30 cellular contexts compared by ENCODE assay signal in the genomic region with DNA sequence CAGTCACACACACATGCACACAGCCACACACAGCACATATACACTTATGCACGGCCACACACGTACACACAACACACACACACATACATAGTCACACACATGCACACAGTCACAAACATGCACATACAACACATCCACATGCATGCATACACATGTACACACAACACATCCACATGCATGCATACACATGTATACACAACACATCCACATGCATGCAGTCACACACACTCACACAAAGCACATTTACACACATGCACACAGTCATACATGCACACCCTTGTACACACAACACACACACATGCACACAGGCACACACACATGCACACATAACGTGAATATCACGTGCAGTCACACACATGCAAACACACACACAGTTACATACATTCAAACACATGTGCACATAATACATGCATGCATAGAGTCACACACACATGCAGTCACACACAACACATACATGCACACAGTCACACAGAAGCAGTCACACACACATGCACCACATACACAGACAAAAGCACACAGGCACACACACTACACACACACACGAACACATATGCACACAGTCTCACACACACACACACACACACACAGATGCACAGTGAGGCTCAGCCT. TPM values are rescaled to one million over a fixed set of nuclear protein-coding genes. Genes with fewer than 3 reads are reported as not detected.
"Had no signal": no experiment of that assay in that cellular context is flagged by ENCODE, and none has a peak within 500 bp of the region (broad histone marks: within the 10 kb centered on the region; RNA-seq: fewer than 3 reads in every experiment).

No MANE protein-coding gene starts in this region.

- H3K36me3 ChIP-seq: breast epithelium, heart right ventricle, lower lobe of right lung, neutrophil, sigmoid colon, upper lobe of left lung, vagina had no signal

- DNase-seq: activated CD4-positive, alpha-beta T cell treated with anti-CD3 and anti-CD28 coated beads for 36 hours; activated CD4-positive, CD25-positive, alpha-beta regulatory T cell; activated CD8-positive, alpha-beta memory T cell treated with anti-CD3 and anti-CD28 coated beads for 24 hours; activated gamma-delta T cell; activated naive CD4-positive, alpha-beta T cell treated with anti-CD3 and anti-CD28 coated beads, Interleukin-2, amount 10 ng/mL, durations not matched to agents 7 days and 5 days; central memory CD4-positive, alpha-beta T cell; foreskin fibroblast; heart right ventricle; kidney glomerular epithelial cell; lower lobe of right lung; mesenchymal stem cell; natural killer cell; sigmoid colon; stimulated activated CD4-positive, alpha-beta T cell treated with anti-CD3 and anti-CD28 coated beads, Interleukin-1b, Interleukin-23, amount 100 ng/mL, for 48 hours; stimulated activated CD4-positive, alpha-beta T cell treated with anti-CD3 and anti-CD28 coated beads, Interleukin-4, amount 100 ng/mL, for 4 hours; stimulated activated CD8-positive, alpha-beta memory T cell treated with anti-CD3 and anti-CD28 coated beads, Interleukin-4, amount 100 ng/mL, for 48 hours; stimulated activated naive CD8-positive, alpha-beta T cell treated with anti-CD3 and anti-CD28 coated beads, Interleukin-15, amount 100 ng/mL, for 72 hours; substantia nigra; upper lobe of left lung had no signal

- H3K9me3 ChIP-seq: lower lobe of right lung, neutrophil had no signal

- H3K27me3 ChIP-seq: vagina had no signal

- ATAC-seq: activated CD4-positive, alpha-beta T cell treated with anti-CD3 and anti-CD28 coated beads for 36 hours; esophagus mucosa; heart right ventricle; left lobe of liver; lower lobe of right lung; stimulated activated memory B cell treated with anti-CD40 and anti-IgM and Interleukin-4, amounts not matched to agents 10 μg/mL and 1 μg/mL and 100 μg/mL, for 72 hours; stimulated activated naive CD8-positive, alpha-beta T cell treated with anti-CD3 and anti-CD28 coated beads, Interleukin-15, amount 100 ng/mL, for 72 hours had no signal

- H3K27ac ChIP-seq: breast epithelium, heart right ventricle, lower lobe of right lung, neutrophil, sigmoid colon, upper lobe of left lung, vagina had no signal

- H3K4me1 ChIP-seq: heart right ventricle, lower lobe of right lung, sigmoid colon, upper lobe of left lung had no signal

- H3K4me2 ChIP-seq: smooth muscle cell had no signal

- H3K4me3 ChIP-seq: breast epithelium, heart right ventricle, lower lobe of right lung, sigmoid colon, smooth muscle cell, upper lobe of left lung, vagina had no signal

RNA-seq across cellular contexts. Expression of a gene that starts 34.6 kb away (rescaled TPM):
- total RNA-seq: activated CD4-positive, alpha-beta T cell treated with anti-CD3 and anti-CD28 coated beads for 36 hours; breast epithelium; esophagus mucosa; heart right ventricle; lower lobe of right lung; natural killer cell; osteocyte; progenitor cell of endocrine pancreas; renal cortical epithelial cell; sigmoid colon; smooth muscle cell; upper lobe of left lung; vagina had no signal
- polyA plus RNA-seq: heart right ventricle, sigmoid colon, smooth muscle cell, thymus had no signal
